ENCODE assay signal across 1 cellular context in the genomic region with DNA sequence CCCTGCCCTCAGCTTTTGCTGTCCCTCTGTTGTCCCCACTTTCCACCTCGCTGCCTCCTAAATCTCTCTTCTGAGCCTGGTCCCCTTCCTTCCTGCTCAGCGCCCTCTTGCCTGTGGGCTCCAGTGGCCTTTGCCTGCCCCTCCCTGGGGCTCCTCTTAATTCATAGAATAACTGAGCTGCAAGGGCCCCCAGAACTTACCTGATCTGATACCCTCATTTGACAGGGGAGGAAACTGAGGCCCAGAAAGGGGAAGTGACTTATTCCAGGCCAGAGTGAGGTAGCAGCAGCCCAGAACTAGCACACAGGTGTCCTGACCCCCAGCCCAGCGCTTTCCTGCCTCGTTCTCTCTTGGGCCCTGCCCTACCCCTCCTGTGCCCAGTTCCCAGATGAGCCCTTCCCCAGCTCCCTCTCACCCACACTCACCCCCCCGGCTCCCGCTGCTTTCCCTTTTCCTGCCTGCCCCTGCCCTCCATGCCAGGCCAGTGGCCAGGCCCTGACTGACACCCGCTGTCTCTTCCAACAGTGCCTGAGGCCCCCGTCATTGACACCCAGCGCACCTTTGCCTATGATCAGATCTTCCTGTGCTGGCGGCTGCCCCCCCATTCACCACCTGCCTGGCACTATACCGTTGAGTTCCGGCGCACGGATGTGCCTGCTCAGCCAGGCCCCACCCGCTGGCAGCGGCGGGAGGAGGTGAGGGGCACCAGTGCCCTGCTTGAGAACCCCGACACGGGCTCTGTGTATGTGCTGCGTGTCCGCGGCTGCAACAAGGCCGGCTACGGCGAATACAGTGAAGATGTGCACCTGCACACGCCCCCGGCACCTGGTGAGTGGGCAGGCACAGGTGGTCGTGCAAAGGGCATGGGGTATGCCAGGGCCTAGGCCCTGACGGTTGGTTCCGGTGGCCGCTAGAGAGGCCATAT.
A peak's percentile ranks its signal among the peaks of the same experiment; 100 is the strongest.
TF ChIP-seq lines count a peak whose summit lies in the region.

No MANE protein-coding gene starts in this region.

TF ChIP-seq in HepG2, 621 proteins besides CTCF, POLR2A, EP300 and RAD21 (continued from another document):
- TF ChIP-seq, protein P1, sequence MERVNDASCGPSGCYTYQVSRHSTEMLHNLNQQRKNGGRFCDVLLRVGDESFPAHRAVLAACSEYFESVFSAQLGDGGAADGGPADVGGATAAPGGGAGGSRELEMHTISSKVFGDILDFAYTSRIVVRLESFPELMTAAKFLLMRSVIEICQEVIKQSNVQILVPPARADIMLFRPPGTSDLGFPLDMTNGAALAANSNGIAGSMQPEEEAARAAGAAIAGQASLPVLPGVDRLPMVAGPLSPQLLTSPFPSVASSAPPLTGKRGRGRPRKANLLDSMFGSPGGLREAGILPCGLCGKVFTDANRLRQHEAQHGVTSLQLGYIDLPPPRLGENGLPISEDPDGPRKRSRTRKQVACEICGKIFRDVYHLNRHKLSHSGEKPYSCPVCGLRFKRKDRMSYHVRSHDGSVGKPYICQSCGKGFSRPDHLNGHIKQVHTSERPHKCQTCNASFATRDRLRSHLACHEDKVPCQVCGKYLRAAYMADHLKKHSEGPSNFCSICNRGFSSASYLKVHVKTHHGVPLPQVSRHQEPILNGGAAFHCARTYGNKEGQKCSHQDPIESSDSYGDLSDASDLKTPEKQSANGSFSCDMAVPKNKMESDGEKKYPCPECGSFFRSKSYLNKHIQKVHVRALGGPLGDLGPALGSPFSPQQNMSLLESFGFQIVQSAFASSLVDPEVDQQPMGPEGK (CRISPR knock-in tag; IDR thresholded peaks at IDR 0.05): no peak
- TF ChIP-seq, protein P2, sequence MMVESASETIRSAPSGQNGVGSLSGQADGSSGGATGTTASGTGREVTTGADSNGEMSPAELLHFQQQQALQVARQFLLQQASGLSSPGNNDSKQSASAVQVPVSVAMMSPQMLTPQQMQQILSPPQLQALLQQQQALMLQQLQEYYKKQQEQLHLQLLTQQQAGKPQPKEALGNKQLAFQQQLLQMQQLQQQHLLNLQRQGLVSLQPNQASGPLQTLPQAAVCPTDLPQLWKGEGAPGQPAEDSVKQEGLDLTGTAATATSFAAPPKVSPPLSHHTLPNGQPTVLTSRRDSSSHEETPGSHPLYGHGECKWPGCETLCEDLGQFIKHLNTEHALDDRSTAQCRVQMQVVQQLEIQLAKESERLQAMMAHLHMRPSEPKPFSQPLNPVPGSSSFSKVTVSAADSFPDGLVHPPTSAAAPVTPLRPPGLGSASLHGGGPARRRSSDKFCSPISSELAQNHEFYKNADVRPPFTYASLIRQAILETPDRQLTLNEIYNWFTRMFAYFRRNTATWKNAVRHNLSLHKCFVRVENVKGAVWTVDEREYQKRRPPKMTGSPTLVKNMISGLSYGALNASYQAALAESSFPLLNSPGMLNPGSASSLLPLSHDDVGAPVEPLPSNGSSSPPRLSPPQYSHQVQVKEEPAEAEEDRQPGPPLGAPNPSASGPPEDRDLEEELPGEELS (CRISPR knock-in tag; IDR thresholded peaks at IDR 0.05): no peak
- TF ChIP-seq ZNF816 (CRISPR knock-in tag; IDR thresholded peaks at IDR 0.05; ENCODE audit: borderline replicate concordance) (no peak), NPAS2 (CRISPR knock-in tag; IDR thresholded peaks at IDR 0.05; ENCODE audit: borderline replicate concordance) (no peak), FOXC1 (CRISPR knock-in tag; IDR thresholded peaks at IDR 0.05; ENCODE audit: borderline replicate concordance) (0 out of 2 replicates have a peak, but pooled peaks have one; percentile 13), ZNF263 (CRISPR knock-in tag; IDR thresholded peaks at IDR 0.05) (no peak), ZNF724P (CRISPR knock-in tag; IDR thresholded peaks at IDR 0.05; ENCODE audit: borderline replicate concordance) (no peak), ATAD3A (CRISPR knock-in tag; IDR thresholded peaks at IDR 0.05) (no peak), POGZ (CRISPR knock-in tag; IDR thresholded peaks at IDR 0.05) (no peak), HDAC6 (IDR thresholded peaks at IDR 0.05; ENCODE audit: low read depth, low read length) (no peak), SIX1 (CRISPR knock-in tag; IDR thresholded peaks at IDR 0.05; ENCODE audit: borderline replicate concordance) (no peak), RELA (CRISPR knock-in tag; IDR thresholded peaks at IDR 0.05) (no peak), KLF15 (CRISPR knock-in tag; IDR thresholded peaks at IDR 0.05; ENCODE audit: borderline replicate concordance) (no peak), HOXA3 (CRISPR knock-in tag; IDR thresholded peaks at IDR 0.05) (no peak), HDAC1 (CRISPR knock-in tag; IDR thresholded peaks at IDR 0.05) (0 out of 2 replicates have a peak, but pooled peaks have one; percentile 19)
- TF ChIP-seq, protein P3, sequence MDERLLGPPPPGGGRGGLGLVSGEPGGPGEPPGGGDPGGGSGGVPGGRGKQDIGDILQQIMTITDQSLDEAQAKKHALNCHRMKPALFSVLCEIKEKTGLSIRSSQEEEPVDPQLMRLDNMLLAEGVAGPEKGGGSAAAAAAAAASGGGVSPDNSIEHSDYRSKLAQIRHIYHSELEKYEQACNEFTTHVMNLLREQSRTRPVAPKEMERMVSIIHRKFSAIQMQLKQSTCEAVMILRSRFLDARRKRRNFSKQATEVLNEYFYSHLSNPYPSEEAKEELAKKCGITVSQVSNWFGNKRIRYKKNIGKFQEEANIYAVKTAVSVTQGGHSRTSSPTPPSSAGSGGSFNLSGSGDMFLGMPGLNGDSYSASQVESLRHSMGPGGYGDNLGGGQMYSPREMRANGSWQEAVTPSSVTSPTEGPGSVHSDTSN (CRISPR knock-in tag; IDR thresholded peaks at IDR 0.05): no peak
- TF ChIP-seq, protein P4, sequence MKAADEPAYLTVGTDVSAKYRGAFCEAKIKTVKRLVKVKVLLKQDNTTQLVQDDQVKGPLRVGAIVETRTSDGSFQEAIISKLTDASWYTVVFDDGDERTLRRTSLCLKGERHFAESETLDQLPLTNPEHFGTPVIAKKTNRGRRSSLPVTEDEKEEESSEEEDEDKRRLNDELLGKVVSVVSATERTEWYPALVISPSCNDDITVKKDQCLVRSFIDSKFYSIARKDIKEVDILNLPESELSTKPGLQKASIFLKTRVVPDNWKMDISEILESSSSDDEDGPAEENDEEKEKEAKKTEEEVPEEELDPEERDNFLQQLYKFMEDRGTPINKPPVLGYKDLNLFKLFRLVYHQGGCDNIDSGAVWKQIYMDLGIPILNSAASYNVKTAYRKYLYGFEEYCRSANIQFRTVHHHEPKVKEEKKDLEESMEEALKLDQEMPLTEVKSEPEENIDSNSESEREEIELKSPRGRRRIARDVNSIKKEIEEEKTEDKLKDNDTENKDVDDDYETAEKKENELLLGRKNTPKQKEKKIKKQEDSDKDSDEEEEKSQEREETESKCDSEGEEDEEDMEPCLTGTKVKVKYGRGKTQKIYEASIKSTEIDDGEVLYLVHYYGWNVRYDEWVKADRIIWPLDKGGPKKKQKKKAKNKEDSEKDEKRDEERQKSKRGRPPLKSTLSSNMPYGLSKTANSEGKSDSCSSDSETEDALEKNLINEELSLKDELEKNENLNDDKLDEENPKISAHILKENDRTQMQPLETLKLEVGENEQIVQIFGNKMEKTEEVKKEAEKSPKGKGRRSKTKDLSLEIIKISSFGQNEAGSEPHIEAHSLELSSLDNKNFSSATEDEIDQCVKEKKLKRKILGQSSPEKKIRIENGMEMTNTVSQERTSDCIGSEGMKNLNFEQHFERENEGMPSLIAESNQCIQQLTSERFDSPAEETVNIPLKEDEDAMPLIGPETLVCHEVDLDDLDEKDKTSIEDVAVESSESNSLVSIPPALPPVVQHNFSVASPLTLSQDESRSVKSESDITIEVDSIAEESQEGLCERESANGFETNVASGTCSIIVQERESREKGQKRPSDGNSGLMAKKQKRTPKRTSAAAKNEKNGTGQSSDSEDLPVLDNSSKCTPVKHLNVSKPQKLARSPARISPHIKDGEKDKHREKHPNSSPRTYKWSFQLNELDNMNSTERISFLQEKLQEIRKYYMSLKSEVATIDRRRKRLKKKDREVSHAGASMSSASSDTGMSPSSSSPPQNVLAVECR (CRISPR knock-in tag; IDR thresholded peaks at IDR 0.05; ENCODE audit: borderline replicate concordance): 0 out of 2 replicates have a peak, but pooled peaks have one; percentile 5
- TF ChIP-seq, protein P5, sequence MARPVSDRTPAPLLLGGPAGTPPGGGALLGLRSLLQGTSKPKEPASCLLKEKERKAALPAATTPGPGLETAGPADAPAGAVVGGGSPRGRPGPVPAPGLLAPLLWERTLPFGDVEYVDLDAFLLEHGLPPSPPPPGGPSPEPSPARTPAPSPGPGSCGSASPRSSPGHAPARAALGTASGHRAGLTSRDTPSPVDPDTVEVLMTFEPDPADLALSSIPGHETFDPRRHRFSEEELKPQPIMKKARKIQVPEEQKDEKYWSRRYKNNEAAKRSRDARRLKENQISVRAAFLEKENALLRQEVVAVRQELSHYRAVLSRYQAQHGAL (CRISPR knock-in tag; IDR thresholded peaks at IDR 0.05; ENCODE audit: not compliant biosample characterization): no peak
- TF ChIP-seq, protein P6, sequence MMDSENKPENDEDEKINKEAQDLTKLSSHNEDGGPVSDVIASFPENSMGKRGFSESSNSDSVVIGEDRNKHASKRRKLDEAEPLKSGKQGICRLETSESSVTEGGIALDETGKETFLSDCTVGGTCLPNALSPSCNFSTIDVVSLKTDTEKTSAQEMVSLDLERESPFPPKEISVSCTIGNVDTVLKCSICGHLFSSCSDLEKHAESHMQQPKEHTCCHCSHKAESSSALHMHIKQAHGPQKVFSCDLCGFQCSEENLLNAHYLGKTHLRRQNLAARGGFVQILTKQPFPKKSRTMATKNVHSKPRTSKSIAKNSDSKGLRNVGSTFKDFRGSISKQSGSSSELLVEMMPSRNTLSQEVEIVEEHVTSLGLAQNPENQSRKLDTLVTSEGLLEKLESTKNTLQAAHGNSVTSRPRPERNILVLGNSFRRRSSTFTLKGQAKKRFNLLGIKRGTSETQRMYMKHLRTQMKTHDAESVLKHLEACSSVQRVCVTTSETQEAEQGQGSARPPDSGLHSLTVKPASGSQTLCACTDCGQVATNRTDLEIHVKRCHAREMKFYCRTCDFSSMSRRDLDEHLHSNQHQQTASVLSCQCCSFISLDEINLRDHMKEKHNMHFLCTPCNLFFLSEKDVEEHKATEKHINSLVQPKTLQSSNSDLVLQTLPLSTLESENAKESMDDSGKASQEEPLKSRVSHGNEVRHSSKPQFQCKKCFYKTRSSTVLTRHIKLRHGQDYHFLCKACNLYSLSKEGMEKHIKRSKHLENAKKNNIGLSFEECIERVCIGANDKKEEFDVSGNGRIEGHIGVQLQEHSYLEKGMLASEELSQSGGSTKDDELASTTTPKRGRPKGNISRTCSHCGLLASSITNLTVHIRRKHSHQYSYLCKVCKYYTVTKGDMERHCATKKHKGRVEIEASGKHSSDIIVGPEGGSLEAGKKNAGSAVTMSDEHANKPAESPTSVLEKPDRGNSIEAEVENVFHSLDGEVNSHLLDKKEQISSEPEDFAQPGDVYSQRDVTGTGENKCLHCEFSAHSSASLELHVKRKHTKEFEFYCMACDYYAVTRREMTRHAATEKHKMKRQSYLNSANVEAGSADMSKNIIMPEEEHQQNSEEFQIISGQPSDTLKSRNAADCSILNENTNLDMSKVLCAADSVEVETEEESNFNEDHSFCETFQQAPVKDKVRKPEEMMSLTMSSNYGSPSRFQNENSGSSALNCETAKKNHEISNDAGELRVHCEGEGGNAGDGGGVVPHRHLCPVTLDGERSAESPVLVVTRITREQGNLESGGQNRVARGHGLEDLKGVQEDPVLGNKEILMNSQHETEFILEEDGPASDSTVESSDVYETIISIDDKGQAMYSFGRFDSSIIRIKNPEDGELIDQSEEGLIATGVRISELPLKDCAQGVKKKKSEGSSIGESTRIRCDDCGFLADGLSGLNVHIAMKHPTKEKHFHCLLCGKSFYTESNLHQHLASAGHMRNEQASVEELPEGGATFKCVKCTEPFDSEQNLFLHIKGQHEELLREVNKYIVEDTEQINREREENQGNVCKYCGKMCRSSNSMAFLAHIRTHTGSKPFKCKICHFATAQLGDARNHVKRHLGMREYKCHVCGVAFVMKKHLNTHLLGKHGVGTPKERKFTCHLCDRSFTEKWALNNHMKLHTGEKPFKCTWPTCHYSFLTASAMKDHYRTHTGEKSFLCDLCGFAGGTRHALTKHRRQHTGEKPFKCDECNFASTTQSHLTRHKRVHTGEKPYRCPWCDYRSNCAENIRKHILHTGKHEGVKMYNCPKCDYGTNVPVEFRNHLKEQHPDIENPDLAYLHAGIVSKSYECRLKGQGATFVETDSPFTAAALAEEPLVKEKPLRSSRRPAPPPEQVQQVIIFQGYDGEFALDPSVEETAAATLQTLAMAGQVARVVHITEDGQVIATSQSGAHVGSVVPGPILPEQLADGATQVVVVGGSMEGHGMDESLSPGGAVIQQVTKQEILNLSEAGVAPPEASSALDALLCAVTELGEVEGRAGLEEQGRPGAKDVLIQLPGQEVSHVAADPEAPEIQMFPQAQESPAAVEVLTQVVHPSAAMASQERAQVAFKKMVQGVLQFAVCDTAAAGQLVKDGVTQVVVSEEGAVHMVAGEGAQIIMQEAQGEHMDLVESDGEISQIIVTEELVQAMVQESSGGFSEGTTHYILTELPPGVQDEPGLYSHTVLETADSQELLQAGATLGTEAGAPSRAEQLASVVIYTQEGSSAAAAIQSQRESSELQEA (CRISPR knock-in tag; IDR thresholded peaks at IDR 0.05; ENCODE audit: not compliant biosample characterization): no peak
